In the genomic region with DNA sequence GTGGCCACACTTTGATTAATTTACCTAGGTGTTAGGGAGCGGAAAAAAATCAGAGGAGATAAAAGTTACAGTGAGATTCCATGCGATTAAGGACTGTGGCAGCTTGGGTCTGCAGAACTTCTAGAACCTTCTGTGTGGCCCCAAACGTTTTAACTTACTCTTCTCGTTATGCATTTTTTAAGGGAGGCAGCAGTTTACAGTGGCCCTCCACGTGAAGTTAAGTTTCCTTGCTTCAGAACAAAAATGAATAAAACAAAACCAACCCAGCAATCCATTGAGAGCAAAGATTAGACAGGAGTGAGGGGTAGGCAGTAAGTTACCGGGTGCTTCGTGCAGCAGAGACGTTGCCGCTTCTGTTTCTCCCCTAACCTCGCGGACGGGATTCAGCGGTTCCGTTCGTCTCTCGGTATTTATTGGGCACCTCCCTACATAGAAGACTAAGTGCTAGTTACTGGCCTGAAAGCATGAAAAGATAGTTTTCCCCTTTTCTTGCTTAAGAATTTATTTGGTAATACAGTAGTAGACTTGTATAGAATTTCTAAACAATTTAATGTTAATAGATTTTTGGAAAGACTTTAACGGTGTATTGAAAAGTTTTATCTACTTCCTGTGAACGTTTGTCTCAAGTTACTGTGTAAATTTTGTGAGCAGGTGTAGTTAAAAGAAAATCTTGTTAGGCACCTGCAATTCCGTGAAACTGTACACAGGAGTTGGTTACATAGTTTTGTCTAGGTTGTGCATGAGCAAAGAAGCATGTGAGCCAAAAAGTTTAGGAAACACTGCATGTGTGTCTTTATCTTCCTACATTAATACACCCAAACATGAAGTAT, we compare ENCODE assay signal across 8 cellular contexts. TPM values are rescaled to one million over a fixed set of nuclear protein-coding genes. Genes with fewer than 3 reads are reported as not detected.
DNase-seq lines count a peak whose midpoint lies in the region; ATAC-seq and TF ChIP-seq lines count a peak whose summit lies in the region.

No MANE protein-coding gene starts in this region.

- no peak for TF ChIP-seq CTCF in left lung (IDR thresholded peaks at IDR 0.05)

- intact Hi-C loops in left lung (cut with DNase I): no loop called here

- H3K9me3 ChIP-seq in HUES6 (ENCODE audit: control insufficient read depth, insufficient read depth, low read depth, low read length) (no peaks in the 10 kb centered on the region), left lung (no peaks in the 10 kb centered on the region)

- H3K27ac ChIP-seq in HUES6 (ENCODE audit: low read depth, low read length): peak overlapping the region; percentile 77; the same call in 1 of the 2 replicates
- peak overlapping the region; percentile 79 to 92 for H3K27ac ChIP-seq in left lung

- peak; percentile 21 for ATAC-seq in central memory CD8-positive, alpha-beta T cell (replicated peaks; ENCODE audit: extremely low read depth, poor library complexity, severe bottlenecking)
- ATAC-seq in left lung: peak; percentile 25
- no peak for ATAC-seq in GM21526 (IDR thresholded peaks at IDR 0.05; ENCODE audit: low FRiP score, unreplicated experiment)
- ATAC-seq in HG03039 (IDR thresholded peaks at IDR 0.05; ENCODE audit: unreplicated experiment): no peak

- H3K4me3 ChIP-seq in HUES6 (ENCODE audit: low read depth, low read length) (peak overlapping the region; percentile 75), left lung (peak overlapping the region; percentile 62 to 74)

- H3K9me3 Mint-ChIP-seq in central memory CD8-positive, alpha-beta T cell: no peaks in the 10 kb centered on the region

- H3K27me3 Mint-ChIP-seq in central memory CD8-positive, alpha-beta T cell: no peaks in the 10 kb centered on the region

- H3K4me1 ChIP-seq in HUES6 (ENCODE audit: control insufficient read depth, insufficient read depth, low read length) (peaks cover 30% of the 10 kb centered on the region), left lung (peaks cover 0 to 21% of the 10 kb centered on the region in 2 donors)

- peaks cover 3% of the 10 kb centered on the region; the same call in 1 of the 2 replicates for H3K27me3 ChIP-seq in HUES6 (ENCODE audit: control insufficient read depth, insufficient read depth, low read length)
- H3K27me3 ChIP-seq in left lung: no peaks in the 10 kb centered on the region

- DNase-seq in DMS53 (lab: John Stamatoyannopoulos, UW): peak; percentile 68
- DNase-seq in SKM-1 treated with dmso at 0.1 percent for 144 hours (lab: John Stamatoyannopoulos, UW; ENCODE audit: unreplicated experiment): peak; percentile 25
- DNase-seq in central memory CD8-positive, alpha-beta T cell (ENCODE audit: low spot score in 2 of 2): no peak
- no peak for DNase-seq in left lung
- peak; percentile 0 to 7 for DNase-seq in stimulated activated CD8-positive, alpha-beta memory T cell treated with anti-CD3 and anti-CD28 coated beads, Interleukin-4, amount 100 ng/mL, for 4 hours (ENCODE audit: low read depth in 2 of 2, low spot score in 1 of 2)

- H3K36me3 ChIP-seq in HUES6 (ENCODE audit: control insufficient read depth, insufficient read depth, low read length): peaks cover 7% of the 10 kb centered on the region; the same call in 1 of the 2 replicates
- H3K36me3 ChIP-seq in left lung: no peaks in the 10 kb centered on the region

- peak overlapping the region; percentile 77 for H3K4me3 Mint-ChIP-seq in central memory CD8-positive, alpha-beta T cell

- peak overlapping the region; percentile 85 for H3K9ac ChIP-seq in HUES6 (ENCODE audit: low read length)

- H3K27ac Mint-ChIP-seq in central memory CD8-positive, alpha-beta T cell (ENCODE audit: low read depth): peak overlapping the region; percentile 77

- H3K36me3 Mint-ChIP-seq in central memory CD8-positive, alpha-beta T cell (ENCODE audit: insufficient read depth): peaks cover 3% of the 10 kb centered on the region

- peaks cover 21% of the 10 kb centered on the region for H3K4me1 Mint-ChIP-seq in central memory CD8-positive, alpha-beta T cell

RNA-seq across cellular contexts. Expression of a gene that starts 1.1 kb away (rescaled TPM):
- 10 to 100 TPM in 1 of 2 donors, 1 to 10 TPM in 1; 9.2 to 11.3 TPM for total RNA-seq in left lung

RNA-seq across cellular contexts. Expression of a gene that starts 48.8 kb away (rescaled TPM):
- 10 to 100 TPM; 14.0 to 21.7 TPM for total RNA-seq in left lung

Comparison
In these comparisons a context has a peak if more than half of its experiments do, and no peak if none do; other contexts are left out.
1. DNase-seq: peak in DMS53 (single experiment), SKM-1 treated with dmso at 0.1 percent for 144 hours (single experiment) and stimulated activated CD8-positive, alpha-beta memory T cell treated with anti-CD3 and anti-CD28 coated beads, Interleukin-4, amount 100 ng/mL, for 4 hours (2 of 2); none in central memory CD8-positive, alpha-beta T cell (0 of 2) and left lung (0 of 2).
2. ATAC-seq: peak in central memory CD8-positive, alpha-beta T cell (single experiment) and left lung (single experiment); none in GM21526 (single experiment) and HG03039 (single experiment).